In genomic region chr19:32438751-32439150, GRCh38 we compare ENCODE assay signal across 27 cellular contexts.
"Had no signal": no experiment of that assay in that cellular context is flagged by ENCODE, and none has a peak within 500 bp of the region (broad histone marks: within the 10 kb centered on the region; RNA-seq: fewer than 3 reads in every experiment).

No MANE protein-coding gene starts in this region.

- FAIRE-seq: urothelium cell line had no signal

- H3K36me3 ChIP-seq: uterus, vagina had no signal

- DNase-seq: stimulated activated CD4-positive, alpha-beta T cell treated with anti-CD3 and anti-CD28 coated beads, Interleukin-2, amount 100 ng/mL, for 48 hours; stimulated activated CD4-positive, alpha-beta T cell treated with anti-CD3 and anti-CD28 coated beads, Interleukin-4, amount 100 ng/mL, for 1 hour; stimulated activated CD4-positive, alpha-beta T cell treated with anti-CD3 and anti-CD28 coated beads, Interleukin-4, amount 100 ng/mL, for 24 hours; stimulated activated CD4-positive, alpha-beta T cell treated with anti-CD3 and anti-CD28 coated beads, Interleukin-4, amount 100 ng/mL, for 4 hours; stimulated activated CD8-positive, alpha-beta memory T cell treated with anti-CD3 and anti-CD28 coated beads, Interleukin-4, amount 100 ng/mL, for 48 hours; stimulated activated naive B cell treated with anti-CD40 and anti-IgM and Interleukin-4, amounts not matched to agents 10 μg/mL and 1 μg/mL and 100 μg/mL, for 72 hours; stimulated activated naive CD4-positive, alpha-beta T cell; stimulated activated naive CD4-positive, alpha-beta T cell treated with Interleukin-2 at 50 U/mL for 16 hours; stimulated activated naive CD8-positive, alpha-beta T cell treated with anti-CD3 and anti-CD28 coated beads, Interleukin-15, amount 100 ng/mL, for 72 hours; stimulated activated naive CD8-positive, alpha-beta T cell treated with anti-CD3 and anti-CD28 coated beads, Interleukin-15, Interleukin-2, amounts not matched to agents 100 U/mL and 50 U/mL, for 24 hours; stomach; substantia nigra; testis; thyroid gland; tibial artery; transverse colon; trophoblast cell; upper lobe of left lung; upper lobe of right lung; uterus had no signal

- H3K27ac ChIP-seq: stomach, suprapubic skin, testis, thoracic aorta, thyroid gland, tibial artery, tibial nerve, transverse colon, upper lobe of left lung, upper lobe of right lung, uterus, vagina had no signal

- H3K9me3 ChIP-seq: stomach, suprapubic skin, testis, thoracic aorta, thyroid gland, tibial artery, tibial nerve, transverse colon, upper lobe of left lung, upper lobe of right lung, uterus, vagina had no signal

- ATAC-seq: stimulated activated effector memory CD8-positive, alpha-beta T cell treated with anti-CD3 and anti-CD28 coated beads, Interleukin-12 subunit alpha, Interleukin-12 subunit beta, amount 100 ng/mL, for 72 hours; stimulated activated memory B cell treated with anti-CD40 and anti-IgM and Interleukin-4, amounts not matched to agents 10 μg/mL and 1 μg/mL and 100 μg/mL, for 72 hours; stimulated activated naive B cell treated with anti-CD40 and anti-IgM and Interleukin-4, amounts not matched to agents 10 μg/mL and 1 μg/mL and 100 μg/mL, for 72 hours; stimulated activated naive CD8-positive, alpha-beta T cell treated with anti-CD3 and anti-CD28 coated beads, Interleukin-15, amount 100 ng/mL, for 72 hours; stimulated activated naive CD8-positive, alpha-beta T cell treated with anti-CD3 and anti-CD28 coated beads, Interleukin-15, Interleukin-2, amounts not matched to agents 100 U/mL and 50 U/mL, for 24 hours; upper lobe of right lung had no signal

- H3K27me3 ChIP-seq: stomach, suprapubic skin, testis, thyroid gland, tibial artery, tibial nerve, transverse colon, upper lobe of left lung, upper lobe of right lung, uterus, vagina had no signal

- H3K4me1 ChIP-seq: stomach, suprapubic skin, testis, thyroid gland, tibial artery, tibial nerve, transverse colon, upper lobe of left lung, upper lobe of right lung, uterus, vagina had no signal

- H3K4me3 ChIP-seq: stomach, suprapubic skin, testis, thoracic aorta, thyroid gland, tibial artery, tibial nerve, transverse colon, upper lobe of left lung, upper lobe of right lung, uterus, vagina had no signal
